8 cellular contexts compared by ENCODE assay signal in the genomic region with DNA sequence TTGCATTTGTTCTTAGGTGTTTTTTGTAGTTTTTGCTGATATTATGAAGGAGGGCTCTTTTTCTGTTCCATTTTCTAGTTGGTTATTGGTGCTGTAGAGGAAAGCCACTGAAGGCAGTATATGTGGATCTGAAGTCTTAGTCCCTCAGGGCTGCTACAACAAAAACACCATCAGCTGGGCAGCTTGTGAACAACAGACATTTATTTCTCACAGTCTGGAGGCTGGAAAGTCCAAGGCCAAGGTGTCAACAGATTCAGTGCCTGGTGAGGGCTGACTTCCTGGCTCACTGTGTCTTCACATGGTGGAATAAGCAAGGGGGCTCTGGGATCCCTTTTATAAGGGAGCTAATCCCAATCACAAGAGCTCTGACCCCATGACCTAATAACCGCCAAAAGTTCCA.
"Had no signal": no experiment of that assay in that cellular context is flagged by ENCODE, and none has a peak within 500 bp of the region (broad histone marks: within the 10 kb centered on the region; RNA-seq: fewer than 3 reads in every experiment).

No MANE protein-coding gene starts in this region.

- H3K4me3 ChIP-seq: GM12878 had no signal

- FAIRE-seq: G401.6, GM12878, GM12891, GM12892, GM18507, GM19239 had no signal

- DNase-seq: GDM1, GF-D8 had no signal

- ATAC-seq: GM12878 had no signal
